29 cellular contexts compared by ENCODE assay signal in the genomic region with DNA sequence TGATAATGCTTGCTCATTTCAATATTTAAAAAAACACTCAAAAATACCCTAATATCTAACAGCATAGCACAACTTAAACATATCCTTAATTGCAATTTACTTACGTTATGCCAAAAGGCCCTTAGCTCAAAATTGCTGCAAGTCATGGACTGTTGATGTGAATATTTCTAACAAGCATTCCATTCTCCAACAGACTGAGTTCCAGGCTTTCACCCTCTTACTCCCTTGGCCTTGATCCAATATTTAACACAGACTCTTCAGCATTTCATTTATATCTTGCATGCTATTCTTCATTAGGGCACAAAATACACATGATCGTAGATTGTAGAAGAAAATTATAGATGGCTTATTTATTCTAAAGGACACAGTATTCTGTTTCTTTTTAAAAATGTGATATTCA.
A peak's percentile ranks its signal among the peaks of the same experiment; 100 is the strongest.
DNase-seq lines count a peak whose midpoint lies in the region; ATAC-seq and TF ChIP-seq lines count a peak whose summit lies in the region.
"Had no signal": no experiment of that assay in that cellular context is flagged by ENCODE, and none has a peak within 500 bp of the region (broad histone marks: within the 10 kb centered on the region; RNA-seq: fewer than 3 reads in every experiment).

No MANE protein-coding gene starts in this region.

- H3K4me3 Mint-ChIP-seq in nephron, result no peak overlapping the region
- H3K4me3 Mint-ChIP-seq: activated CD4-positive, alpha-beta T cell treated with anti-CD3 and anti-CD28 coated beads for 36 hours; activated CD8-positive, alpha-beta T cell treated with anti-CD3 and anti-CD28 coated beads, Interleukin-2, amount 10 ng/mL, durations not matched to agents 7 days and 5 days; activated naive CD4-positive, alpha-beta T cell treated with anti-CD3 and anti-CD28 coated beads, Interleukin-2, amount 10 ng/mL, durations not matched to agents 7 days and 5 days; activated T-helper 17 cell treated with anti-CD3 and anti-CD28 coated beads, Interleukin-2, amount 50 U/mL, for 72 hours; CD8-positive, alpha-beta memory T cell; memory B cell had no signal

- no peak overlapping the region for H3K4me3 ChIP-seq in IMR-90 (ENCODE audit: insufficient read depth, low read depth, low read length)
- H3K4me3 ChIP-seq: PC-9, right lobe of liver, stomach, thyroid gland, uterus had no signal

- H3K9me3 Mint-ChIP-seq in nephron, result peaks cover 16% of the 10 kb centered on the region
- H3K9me3 Mint-ChIP-seq: activated naive CD4-positive, alpha-beta T cell treated with anti-CD3 and anti-CD28 coated beads, Interleukin-2, amount 10 ng/mL, durations not matched to agents 7 days and 5 days; activated T-helper 17 cell treated with anti-CD3 and anti-CD28 coated beads, Interleukin-2, amount 50 U/mL, for 72 hours; CD8-positive, alpha-beta memory T cell; memory B cell had no signal

- no peaks in the 10 kb centered on the region for H3K79me1 ChIP-seq in IMR-90 (ENCODE audit: low read depth in 1 of 2, low read length in 2 of 2)

- DNase-seq in DMS79 (lab: John Stamatoyannopoulos, UW) (peak; percentile 0), IMR-90 (peak; percentile 23), dedifferentiated amniotic fluid mesenchymal stem cell (ENCODE audit: extremely low spot score) (peak; percentile 66), DMS53 treated with DMSO at 0.1 percent for 48 hours (lab: John Stamatoyannopoulos, UW; ENCODE audit: unreplicated experiment) (no peak)
- no peak for DNase-seq in activated CD4-positive, CD25-positive, alpha-beta regulatory T cell (lab: John Stamatoyannopoulos, UW)
- DNase-seq: ACHN; activated CD4-positive, alpha-beta T cell treated with anti-CD3 and anti-CD28 coated beads for 36 hours; activated CD8-positive, alpha-beta T cell treated with anti-CD3 and anti-CD28 coated beads, Interleukin-2, amount 10 ng/mL, durations not matched to agents 7 days and 5 days; activated naive CD4-positive, alpha-beta T cell treated with anti-CD3 and anti-CD28 coated beads, Interleukin-2, amount 10 ng/mL, durations not matched to agents 7 days and 5 days; amniotic stem cell; BE2C; CD8-positive, alpha-beta memory T cell; glutamatergic neuron; NCI-H146; NCI-H526; PC-9; right lobe of liver; stimulated activated CD4-positive, alpha-beta T cell treated with anti-CD3 and anti-CD28 coated beads, Interleukin-12 subunit alpha, Interleukin-12 subunit beta, amount 100 ng/mL, for 4 hours; stimulated activated CD4-positive, alpha-beta T cell treated with anti-CD3 and anti-CD28 coated beads, Interleukin-2, amount 100 ng/mL, for 48 hours; stomach; thyroid gland; uterus had no signal

- no peaks in the 10 kb centered on the region for H3K9me1 ChIP-seq in IMR-90 (ENCODE audit: insufficient read depth, low read length)

- no peak overlapping the region for H3K4me2 ChIP-seq in IMR-90 (ENCODE audit: low read depth, low read length)
- H3K4me2 ChIP-seq: PC-9 had no signal

- no peak for TF ChIP-seq POLR2A in IMR-90 (IDR thresholded peaks at IDR 0.05; ENCODE audit: low read depth, low read length)

- no peaks in the 10 kb centered on the region for H3K27me3 Mint-ChIP-seq in nephron (ENCODE audit: low read depth)
- H3K27me3 Mint-ChIP-seq: progenitor cell of endocrine pancreas had no signal

- no CpG with 5 or more reads among the region's 2 CpGs for WGBS in IMR-90 (ENCODE audit: extremely low coverage in 2 of 2, insufficient read length in 1 of 2), 2 experiments

- H2AFZ ChIP-seq in IMR-90 (replicated peaks; ENCODE audit: low read length, poor library complexity), result no peak overlapping the region
- H2AFZ ChIP-seq: PC-9 had no signal

- peak overlapping the region; percentile 26 to 47 (median 46) for H3K27ac Mint-ChIP-seq in nephron
- H3K27ac Mint-ChIP-seq: activated CD4-positive, alpha-beta T cell treated with anti-CD3 and anti-CD28 coated beads for 36 hours; activated CD8-positive, alpha-beta T cell treated with anti-CD3 and anti-CD28 coated beads, Interleukin-2, amount 10 ng/mL, durations not matched to agents 7 days and 5 days; activated naive CD4-positive, alpha-beta T cell treated with anti-CD3 and anti-CD28 coated beads, Interleukin-2, amount 10 ng/mL, durations not matched to agents 7 days and 5 days; activated T-helper 17 cell treated with anti-CD3 and anti-CD28 coated beads, Interleukin-2, amount 50 U/mL, for 72 hours; CD8-positive, alpha-beta memory T cell; memory B cell; progenitor cell of endocrine pancreas had no signal

- H4K91ac ChIP-seq in IMR-90 (ENCODE audit: insufficient read depth, low read depth, low read length), result no peak overlapping the region

- TF ChIP-seq RAD21 in IMR-90 (IDR thresholded peaks at IDR 0.05; ENCODE audit: low read length), result no peak

- intact Hi-C loops in IMR-90 (cut with micrococcal nuclease), result no loop called here

- no peak overlapping the region for H4K8ac ChIP-seq in IMR-90 (ENCODE audit: low read depth in 2 of 2, low read length in 2 of 2)

- POLR2A ChIA-PET in IMR-90 (lab: Charles Lee; ENCODE audit: unreplicated experiment), result no interaction called here

- H3K4ac ChIP-seq in IMR-90 (ENCODE audit: low read depth, low read length), result no peak overlapping the region

- no peak overlapping the region for H3K23ac ChIP-seq in IMR-90 (ENCODE audit: low read depth, low read length)

- no peak overlapping the region for H3K9ac ChIP-seq in IMR-90 (ENCODE audit: low read depth, low read length)

- H3K36me3 Mint-ChIP-seq in nephron (ENCODE audit: low read depth), result peaks cover 21% of the 10 kb centered on the region
- H3K36me3 Mint-ChIP-seq: activated naive CD4-positive, alpha-beta T cell treated with anti-CD3 and anti-CD28 coated beads, Interleukin-2, amount 10 ng/mL, durations not matched to agents 7 days and 5 days; CD8-positive, alpha-beta memory T cell; memory B cell had no signal

- H2BK120ac ChIP-seq in IMR-90 (ENCODE audit: low read depth, low read length), result no peak overlapping the region

- ATAC-seq in IMR-90 (ENCODE audit: low read depth) (no peak), GM18861 (IDR thresholded peaks at IDR 0.05; ENCODE audit: unreplicated experiment) (no peak)
- ATAC-seq: activated CD4-positive, alpha-beta T cell treated with anti-CD3 and anti-CD28 coated beads for 36 hours; activated CD8-positive, alpha-beta T cell treated with anti-CD3 and anti-CD28 coated beads, Interleukin-2, amount 10 ng/mL, durations not matched to agents 7 days and 5 days; activated T-helper 17 cell treated with anti-CD3 and anti-CD28 coated beads, Interleukin-2, amount 50 U/mL, for 72 hours; HCT116; right lobe of liver had no signal

- TF ChIP-seq CTCF in IMR-90 (conservative IDR thresholded peaks at IDR 0.05; ENCODE audit: low read depth, low read length) (no peak), nephron (IDR thresholded peaks at IDR 0.05; ENCODE audit: unreplicated experiment in 3 of 3) (no peak)

- no peak overlapping the region for H2BK20ac ChIP-seq in IMR-90 (ENCODE audit: low read depth, low read length)

- no peak overlapping the region for H3K27ac ChIP-seq in IMR-90 (ENCODE audit: insufficient read depth, low read length)
- H3K27ac ChIP-seq: neutrophil, PC-9, right lobe of liver, stomach, thyroid gland, uterus had no signal

- H2AK9ac ChIP-seq in IMR-90 (replicated peaks; ENCODE audit: low read depth, low read length, poor library complexity), result no peak overlapping the region

- no peak overlapping the region for H3K14ac ChIP-seq in IMR-90 (replicated peaks; ENCODE audit: low read depth, low read length)

- dilution Hi-C loops in IMR-90 (cut with HindIII; ENCODE audit: low sequenced_read_pairs, unreplicated experiment), result no loop called here

- H2BK15ac ChIP-seq in IMR-90 (ENCODE audit: low read depth, low read length), result no peak overlapping the region

- H3K18ac ChIP-seq in IMR-90 (ENCODE audit: low read depth, low read length), result no peak overlapping the region

- H3K4me1 ChIP-seq in IMR-90 (ENCODE audit: control insufficient read depth, insufficient read depth, low read length), result no peaks in the 10 kb centered on the region
- H3K4me1 ChIP-seq: BE2C, right lobe of liver, uterus had no signal

- H4K5ac ChIP-seq in IMR-90 (ENCODE audit: low read depth, low read length), result no peak overlapping the region

- no peaks in the 10 kb centered on the region for H3K9me3 ChIP-seq in IMR-90 (ENCODE audit: control insufficient read depth, insufficient read depth, low read length)
- H3K9me3 ChIP-seq: BE2C, neutrophil, right lobe of liver, thyroid gland had no signal

- in situ Hi-C loops in IMR-90 (cut with MboI; ENCODE audit: low sequenced_read_pairs), result no loop called here

- BruUV-seq in IMR-90 (replicated peaks; lab: Mats Ljungman, UMichigan), result no TSS peak

- no peaks in the 10 kb centered on the region for H3K36me3 ChIP-seq in IMR-90 (ENCODE audit: control insufficient read depth, insufficient read depth, low read length)
- H3K36me3 ChIP-seq: BE2C, neutrophil, right lobe of liver, stomach, thyroid gland, uterus had no signal

- no peak overlapping the region for H3K56ac ChIP-seq in IMR-90 (ENCODE audit: extremely low read depth, insufficient read depth, low read length)

- no peak overlapping the region for H2BK5ac ChIP-seq in IMR-90 (ENCODE audit: low read depth, low read length, poor library complexity, severe bottlenecking)

- CTCF ChIA-PET in IMR-90 (lab: Yijun Ruan, JAX), result no interaction called here

- no peaks in the 10 kb centered on the region for H4K20me1 ChIP-seq in IMR-90 (ENCODE audit: insufficient read depth, low read length)

- H3K4me1 Mint-ChIP-seq in nephron, result peaks cover 29% of the 10 kb centered on the region
- H3K4me1 Mint-ChIP-seq: activated CD4-positive, alpha-beta T cell treated with anti-CD3 and anti-CD28 coated beads for 36 hours; activated naive CD4-positive, alpha-beta T cell treated with anti-CD3 and anti-CD28 coated beads, Interleukin-2, amount 10 ng/mL, durations not matched to agents 7 days and 5 days; activated T-helper 17 cell treated with anti-CD3 and anti-CD28 coated beads, Interleukin-2, amount 50 U/mL, for 72 hours; CD8-positive, alpha-beta memory T cell; memory B cell had no signal

- no peaks in the 10 kb centered on the region for H3K27me3 ChIP-seq in IMR-90 (ENCODE audit: control insufficient read depth, insufficient read depth, low read length)
- H3K27me3 ChIP-seq: BE2C, neutrophil, right lobe of liver, stomach, thyroid gland, uterus had no signal

- H2AK5ac ChIP-seq in IMR-90 (ENCODE audit: low read depth, low read length), result no peak overlapping the region

TF ChIP-seq in IMR-90, 13 proteins besides CTCF, POLR2A, EP300 and RAD21 (continues in another document):
- no peak for TF ChIP-seq BHLHE40 (IDR thresholded peaks at IDR 0.05; ENCODE audit: low read depth, low read length)
- TF ChIP-seq MXI1 (IDR thresholded peaks at IDR 0.05; ENCODE audit: borderline replicate concordance, low read depth, low read length), result no peak
- TF ChIP-seq FOS (IDR thresholded peaks at IDR 0.05; ENCODE audit: low read depth, low read length), result no peak
- no peak for TF ChIP-seq MAZ (IDR thresholded peaks at IDR 0.05; ENCODE audit: borderline replicate concordance, low read depth, low read length)
- no peak for TF ChIP-seq RCOR1 (IDR thresholded peaks at IDR 0.05; ENCODE audit: insufficient replicate concordance, low read length)
- no peak for TF ChIP-seq MAFK (IDR thresholded peaks at IDR 0.05; ENCODE audit: low read depth, low read length)
- no peak for TF ChIP-seq RFX5 (IDR thresholded peaks at IDR 0.05; ENCODE audit: low read depth, low read length)
- TF ChIP-seq NFE2L2 (IDR thresholded peaks at IDR 0.05; ENCODE audit: low read depth, low read length), result no peak

Comparison
In these comparisons a context has a peak if more than half of its experiments do, and no peak if none do; other contexts are left out.
1. DNase-seq: peak in DMS79 (single experiment), IMR-90 (single experiment) and dedifferentiated amniotic fluid mesenchymal stem cell (single experiment); none in DMS53 treated with DMSO at 0.1 percent for 48 hours (single experiment) and activated CD4-positive, CD25-positive, alpha-beta regulatory T cell (0 of 4).